ENCODE assay signal across 8 cellular contexts in genomic region chr12:109736552-109737108, GRCh38. TPM values are rescaled to one million over a fixed set of nuclear protein-coding genes. Genes with fewer than 3 reads are reported as not detected.
A peak's percentile ranks its signal among the peaks of the same experiment; 100 is the strongest.
DNase-seq lines count a peak whose midpoint lies in the region; ATAC-seq, FAIRE-seq and TF ChIP-seq lines count a peak whose summit lies in the region.

No MANE protein-coding gene starts in this region.

- peak; percentile 26 to 72 (median 55) for ATAC-seq in pancreas
- no peak for ATAC-seq in HG03342 (IDR thresholded peaks at IDR 0.05; ENCODE audit: unreplicated experiment)
- ATAC-seq in GM18907 (IDR thresholded peaks at IDR 0.05; ENCODE audit: unreplicated experiment): no peak
- ATAC-seq in HG02610 (IDR thresholded peaks at IDR 0.05; ENCODE audit: unreplicated experiment): no peak

- no peaks in the 10 kb centered on the region for H3K27me3 ChIP-seq in pancreas

- no peak for TF ChIP-seq CTCF in foreskin fibroblast (IDR thresholded peaks at IDR 0.05; ENCODE audit: low read depth, low read length)
- TF ChIP-seq CTCF in pancreas (IDR thresholded peaks at IDR 0.05): no peak
- no peak for TF ChIP-seq CTCF in D721Med (IDR thresholded peaks at IDR 0.05; ENCODE audit: insufficient read depth, missing control alignments)

- H3K36me3 ChIP-seq in pancreas: no peaks in the 10 kb centered on the region

- peaks cover 4 to 11% (median 10%) of the 10 kb centered on the region in 3 donors for H3K4me1 ChIP-seq in pancreas

- FAIRE-seq in pancreas (lab: Jason Lieb, UNC) (no peak), D721Med (lab: Jason Lieb, UNC) (no peak)

- H3K4me3 ChIP-seq in foreskin fibroblast (ENCODE audit: low read depth in 1 of 2, low read length in 2 of 2) (no peak overlapping the region), pancreas (no peak overlapping the region)

- 74 to 78% methylated on average over 11 to 12 of the region's 12 CpGs for WGBS in pancreas, 2 donors

- H3K27ac ChIP-seq in pancreas: peak overlapping the region in 1 of 4 donors; percentile 28

- intact Hi-C loops in pancreas (cut with DNase I): no loop called here

- DNase-seq in H4 (ENCODE audit: low spot score) (peak; percentile 26), RPMI8226 (peak; percentile 36), foreskin fibroblast (peak; percentile 24 to 64), pancreas (peak in 4 of 6 donors; percentile 21 to 57 (median 40)), D721Med (ENCODE audit: insufficient read length, low spot score) (no peak)

- no peaks in the 10 kb centered on the region for H3K9me3 ChIP-seq in pancreas

RNA-seq across cellular contexts. Expression of gene FAM222A, which starts 23.0 kb away (rescaled TPM):
- total RNA-seq in H4 (2014; rRNA removed; shearing (Covaris generic)): 0.68 and 1.2 TPM in 2 replicates
- total RNA-seq in pancreas: 1 to 10 TPM; 2.1 to 4.3 (median 3.3) TPM
- 10 to 100 TPM in 1 of 2 donors, 1 to 10 TPM in 1; 5.6 to 14.6 TPM for polyA plus RNA-seq in pancreas

Comparison
In these comparisons a context has a peak if more than half of its experiments do, and no peak if none do; other contexts are left out.
1. ATAC-seq: peak in pancreas (4 of 4); none in HG03342 (single experiment), GM18907 (single experiment) and HG02610 (single experiment).